Comparison of ENCODE assay signal across 8 cellular contexts in the genomic region with DNA sequence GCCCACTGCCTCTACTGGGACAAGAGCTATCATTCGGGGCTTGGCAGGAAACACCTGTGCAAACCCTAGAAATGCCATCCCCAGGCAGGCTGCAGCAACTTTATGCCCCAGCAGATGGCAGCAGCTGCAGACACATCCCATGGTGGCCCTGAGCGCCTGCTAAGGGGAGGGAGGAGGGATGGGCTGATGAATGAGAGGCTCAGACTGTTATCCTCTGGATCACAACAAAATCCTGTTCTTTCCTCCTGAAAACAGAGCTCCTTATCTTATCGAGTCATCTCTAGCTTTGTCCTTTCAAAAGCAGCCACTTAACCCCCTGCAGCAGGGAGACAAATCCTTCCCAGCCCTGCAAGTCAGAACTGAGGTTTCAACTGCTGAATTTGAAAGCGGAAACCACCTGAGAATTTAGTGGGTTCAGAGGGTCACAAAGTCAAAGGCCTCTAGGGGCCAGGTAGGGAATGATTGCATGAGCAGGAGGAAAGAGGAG.
DNase-seq lines count a peak whose midpoint lies in the region; ATAC-seq and TF ChIP-seq lines count a peak whose summit lies in the region.

No MANE protein-coding gene starts in this region.

- H3K4me3 ChIP-seq in fibroblast of villous mesenchyme (ENCODE audit: low read depth, low read length): no peak overlapping the region
- no peak overlapping the region for H3K4me3 ChIP-seq in suprapubic skin

- H3K36me3 ChIP-seq in suprapubic skin: no peaks in the 10 kb centered on the region

- ATAC-seq in GM21717 (IDR thresholded peaks at IDR 0.05; ENCODE audit: unreplicated experiment): peak; percentile 90

- DNase-seq in EL (peak; percentile 60), HuH-7 (ENCODE audit: low spot score) (peak; percentile 36), RPMI7951 (ENCODE audit: low read depth) (peak; percentile 70), fibroblast of villous mesenchyme (ENCODE audit: low read depth) (peak; percentile 61), nucleus accumbens (lab: John Stamatoyannopoulos, UW) (peak in 54 of 56 donors; percentile 8 to 87 (median 65)), suprapubic skin (ENCODE audit: low spot score in 2 of 2) (peak; percentile 77 to 84)
- peak; percentile 66 for DNase-seq in activated effector memory CD4-positive, alpha-beta T cell treated with Interleukin-2 at 50 U/mL for 16 hours

- peaks cover 5% of the 10 kb centered on the region for H3K4me1 ChIP-seq in suprapubic skin

- no peak overlapping the region for H3K27ac ChIP-seq in suprapubic skin

- H3K9me3 ChIP-seq in suprapubic skin: no peaks in the 10 kb centered on the region

- TF ChIP-seq CTCF in fibroblast of villous mesenchyme (IDR thresholded peaks at IDR 0.05; ENCODE audit: insufficient read depth, low read depth, low read length) (peak; percentile 92), suprapubic skin (IDR thresholded peaks at IDR 0.05) (peak; percentile 41 to 89)

- TF ChIP-seq POLR2A in suprapubic skin (IDR thresholded peaks at IDR 0.05): no peak

- 25% methylated on average over 4 of the region's 4 CpGs for WGBS in suprapubic skin

- H3K27me3 ChIP-seq in suprapubic skin: peaks cover 7% of the 10 kb centered on the region

- TF ChIP-seq EP300 in suprapubic skin (IDR thresholded peaks at IDR 0.05): no peak
